2 cellular contexts compared by ENCODE assay signal in the genomic region with DNA sequence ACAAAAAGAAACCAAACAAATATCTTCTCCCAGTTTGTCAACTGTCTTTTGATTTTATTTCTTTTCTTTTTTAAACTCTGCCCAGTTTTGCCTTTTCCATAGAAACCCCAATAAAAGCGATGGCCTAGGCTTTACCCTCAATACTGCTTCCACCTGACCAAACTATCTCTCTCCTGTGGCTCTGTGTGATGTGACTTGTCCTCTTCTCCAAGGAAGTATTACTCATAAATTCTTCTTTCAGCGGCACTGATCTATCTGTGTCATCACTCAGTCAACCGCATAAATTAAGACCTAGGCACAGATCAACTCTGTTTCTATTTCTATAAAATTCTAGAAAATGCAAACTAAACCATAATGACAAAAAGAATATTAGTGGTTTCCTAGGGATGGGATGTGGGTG. TPM values are rescaled to one million over a fixed set of nuclear protein-coding genes. Genes with fewer than 3 reads are reported as not detected.
"Had no signal": no experiment of that assay in that cellular context is flagged by ENCODE, and none has a peak within 500 bp of the region (broad histone marks: within the 10 kb centered on the region; RNA-seq: fewer than 3 reads in every experiment).

No MANE protein-coding gene starts in this region.

RNA-seq across cellular contexts. Expression of a gene that starts 9.8 kb away (rescaled TPM):
- total RNA-seq: MCF 10A, PC-9 had no signal
